Comparison of ENCODE assay signal across 38 cellular contexts in the genomic region with DNA sequence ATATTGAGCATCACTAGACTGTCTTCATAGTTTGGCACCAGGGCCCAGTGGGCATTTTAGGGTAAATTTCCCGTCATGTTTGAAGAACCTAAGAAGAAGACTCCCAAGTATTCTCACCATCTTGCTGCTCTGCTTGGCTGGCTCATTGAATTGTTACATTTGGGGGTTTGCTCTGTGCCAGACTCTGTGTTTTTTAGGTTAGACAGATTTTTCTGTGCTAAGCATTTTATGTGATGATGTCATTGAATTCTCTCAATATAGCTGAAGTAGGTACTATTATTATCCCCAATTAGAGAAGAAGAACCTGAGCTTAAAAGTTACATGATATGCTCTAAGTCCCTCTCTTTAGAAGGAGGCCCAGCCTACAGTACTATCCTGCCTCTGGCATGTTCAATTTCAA.
"Had no signal": no experiment of that assay in that cellular context is flagged by ENCODE, and none has a peak within 500 bp of the region (broad histone marks: within the 10 kb centered on the region; RNA-seq: fewer than 3 reads in every experiment).

No MANE protein-coding gene starts in this region.

- ATAC-seq: activated naive CD4-positive, alpha-beta T cell treated with anti-CD3 and anti-CD28 coated beads, Interleukin-2, amount 50 U/mL, for 72 hours; activated T-cell treated with anti-CD3 and anti-CD28 coated beads, Interleukin-2, amount 50 U/mL, for 4 hours; body of pancreas; Right ventricle myocardium inferior had no signal

- H3K4me3 ChIP-seq: adrenal gland, body of pancreas, breast epithelium, MG63, PC-9 had no signal

- H3K4me3 Mint-ChIP-seq: activated B cell treated with CpG ODN at 0.5 μM for 24 hours; activated CD4-positive, alpha-beta memory T cell treated with anti-CD3 and anti-CD28 coated beads for 36 hours; activated naive CD4-positive, alpha-beta T cell treated with anti-CD3 and anti-CD28 coated beads for 36 hours; activated T-cell treated with anti-CD3 and anti-CD28 coated beads, Interleukin-2, amount 50 U/mL, for 4 hours; activated T-helper 1 cell treated with anti-CD3 and anti-CD28 coated beads, Interleukin-12 subunit alpha, Interleukin-12 subunit beta, Interleukin-2, Interleukin-4 antibody, amounts not matched to agents 30 ng/mL and 10 ng/mL and 1 ng/mL, durations not matched to agents 14 hours and 24 hours and 36 hours had no signal

- H3K27me3 Mint-ChIP-seq: activated CD4-positive, alpha-beta memory T cell treated with anti-CD3 and anti-CD28 coated beads for 36 hours had no signal

- H3K27ac Mint-ChIP-seq: activated B cell treated with CpG ODN at 0.5 μM for 24 hours; activated CD4-positive, alpha-beta memory T cell treated with anti-CD3 and anti-CD28 coated beads for 36 hours; activated naive CD4-positive, alpha-beta T cell treated with anti-CD3 and anti-CD28 coated beads for 36 hours; activated naive CD4-positive, alpha-beta T cell treated with anti-CD3 and anti-CD28 coated beads, Interleukin-2, amount 50 U/mL, for 72 hours; activated T-helper 1 cell treated with anti-CD3 and anti-CD28 coated beads, Interleukin-12 subunit alpha, Interleukin-12 subunit beta, Interleukin-2, Interleukin-4 antibody, amounts not matched to agents 30 ng/mL and 10 ng/mL and 1 ng/mL, durations not matched to agents 14 hours and 24 hours and 36 hours had no signal

- H3K9me3 ChIP-seq: adrenal gland, body of pancreas, breast epithelium, MG63 had no signal

- H3K36me3 Mint-ChIP-seq: activated CD4-positive, alpha-beta memory T cell treated with anti-CD3 and anti-CD28 coated beads for 36 hours; activated naive CD4-positive, alpha-beta T cell treated with anti-CD3 and anti-CD28 coated beads, Interleukin-2, amount 50 U/mL, for 72 hours had no signal

- H3K36me3 ChIP-seq: adrenal gland, breast epithelium, MG63 had no signal

- DNase-seq: activated B cell treated with CpG ODN at 0.5 μM for 24 hours; activated CD4-positive, alpha-beta memory T cell treated with anti-CD3 and anti-CD28 coated beads for 36 hours; activated CD4-positive, alpha-beta T cell treated with anti-CD3 and anti-CD28 coated beads for 4 hours; activated CD4-positive, alpha-beta T cell treated with anti-CD3 and anti-CD28 coated beads, Interleukin-2, amount 50 U/mL, for 1 hour; activated CD4-positive, CD25-positive, alpha-beta regulatory T cell treated with anti-CD3 and anti-CD28 coated beads, Interleukin-2, amount 50 U/mL, for 72 hours; activated CD8-positive, alpha-beta memory T cell treated with anti-CD3 and anti-CD28 coated beads, Interleukin-2, amount 50 U/mL, for 4 hours; activated gamma-delta T cell treated with Interleukin-2 at 50 U/mL for 16 hours; activated naive CD4-positive, alpha-beta T cell treated with anti-CD3 and anti-CD28 coated beads for 36 hours; activated T-cell treated with anti-CD3 and anti-CD28 coated beads for 4 hours; activated T-cell treated with anti-CD3 and anti-CD28 coated beads, Interleukin-2, amount 50 U/mL, for 4 hours; body of pancreas; cerebellar nuclear complex; Kasumi-1; MG63; NCI-H1048; NCI-H1105 treated with DMSO at 0.1 percent for 48 hours; NCI-H1694; NCI-H1930; NCI-H2081 treated with DMSO at 0.1 percent for 48 hours; NCI-H2171 treated with DMSO at 0.1 percent for 48 hours; NCI-H226; NCI-H446 treated with DMSO at 0.1 percent for 48 hours; NCI-H526; NCI-H748 treated with DMSO at 0.1 percent for 48 hours; NK-92 treated with Interleukin-12 subunit alpha and Interleukin-12 subunit beta, amount 100 ng/mL, for 24 hours; PC-9; SIG-M5; SW 1271; T-helper 1 cell; T-helper 2 cell; T-helper 9 cell had no signal

- H3K4me1 ChIP-seq: body of pancreas, breast epithelium had no signal

- H3K27ac ChIP-seq: body of pancreas, breast epithelium, PC-9, RWPE1, VCaP had no signal

- H3K4me1 Mint-ChIP-seq: activated B cell treated with CpG ODN at 0.5 μM for 24 hours had no signal

- H3K9me3 Mint-ChIP-seq: activated B cell treated with CpG ODN at 0.5 μM for 24 hours; activated CD4-positive, alpha-beta memory T cell treated with anti-CD3 and anti-CD28 coated beads for 36 hours; activated naive CD4-positive, alpha-beta T cell treated with anti-CD3 and anti-CD28 coated beads for 36 hours; activated T-cell treated with anti-CD3 and anti-CD28 coated beads, Interleukin-2, amount 50 U/mL, for 4 hours; activated T-helper 1 cell treated with anti-CD3 and anti-CD28 coated beads, Interleukin-12 subunit alpha, Interleukin-12 subunit beta, Interleukin-2, Interleukin-4 antibody, amounts not matched to agents 30 ng/mL and 10 ng/mL and 1 ng/mL, durations not matched to agents 14 hours and 24 hours and 36 hours had no signal
